In the genomic region with DNA sequence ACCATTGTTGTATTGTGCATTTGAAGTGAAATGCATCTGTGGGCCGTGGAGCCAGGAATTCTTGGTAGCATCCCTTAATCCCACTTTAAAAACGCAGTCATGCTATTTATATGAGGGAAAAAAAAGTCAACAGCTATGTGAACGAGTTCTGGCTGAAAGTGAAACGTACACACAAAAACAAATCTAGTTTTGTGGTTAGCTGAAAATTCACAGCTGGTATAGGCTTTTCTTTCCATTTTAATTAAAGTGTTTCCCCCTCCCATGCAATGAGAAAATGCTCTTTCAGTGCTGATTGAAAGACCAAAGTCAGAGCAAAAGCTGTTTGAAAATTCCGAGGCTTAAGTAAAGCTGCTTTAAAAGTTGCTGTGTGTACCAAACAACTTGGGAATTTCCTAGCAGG, we compare ENCODE assay signal across 12 cellular contexts.
DNase-seq lines count a peak whose midpoint lies in the region; ATAC-seq, FAIRE-seq and TF ChIP-seq lines count a peak whose summit lies in the region.
"Had no signal": no experiment of that assay in that cellular context is flagged by ENCODE, and none has a peak within 500 bp of the region (broad histone marks: within the 10 kb centered on the region; RNA-seq: fewer than 3 reads in every experiment).

No MANE protein-coding gene starts in this region.

- no peak overlapping the region for H3K4me3 Mint-ChIP-seq in activated T-cell treated with anti-CD3 and anti-CD28 coated beads, Interleukin-2, amount 50 U/mL, for 4 hours
- H3K4me3 Mint-ChIP-seq in stimulated activated effector memory CD8-positive, alpha-beta T cell treated with anti-CD3 and anti-CD28 coated beads, Interleukin-12 subunit alpha, Interleukin-12 subunit beta, amount 100 ng/mL, for 72 hours, result peak overlapping the region; percentile 29

- H3K36me3 Mint-ChIP-seq in activated T-cell treated with anti-CD3 and anti-CD28 coated beads, Interleukin-2, amount 50 U/mL, for 4 hours (ENCODE audit: insufficient read depth), result peaks cover 13% of the 10 kb centered on the region
- H3K36me3 Mint-ChIP-seq in stimulated activated effector memory CD8-positive, alpha-beta T cell treated with anti-CD3 and anti-CD28 coated beads, Interleukin-12 subunit alpha, Interleukin-12 subunit beta, amount 100 ng/mL, for 72 hours, result no peaks in the 10 kb centered on the region

- peak; percentile 47 to 66 for ATAC-seq in activated T-cell treated with anti-CD3 and anti-CD28 coated beads, Interleukin-2, amount 50 U/mL, for 4 hours
- ATAC-seq in HG02852 (IDR thresholded peaks at IDR 0.05; ENCODE audit: unreplicated experiment) (peak; percentile 72), pancreas (no peak)
- peak; percentile 36 for ATAC-seq in stimulated activated effector memory CD8-positive, alpha-beta T cell treated with anti-CD3 and anti-CD28 coated beads, Interleukin-12 subunit alpha, Interleukin-12 subunit beta, amount 100 ng/mL, for 72 hours
- ATAC-seq: A549 had no signal

- H3K27me3 ChIP-seq in pancreas, result no peaks in the 10 kb centered on the region

- intact Hi-C loops in pancreas (cut with DNase I), result no loop called here

- H3K9me3 Mint-ChIP-seq in activated T-cell treated with anti-CD3 and anti-CD28 coated beads, Interleukin-2, amount 50 U/mL, for 4 hours, result no peaks in the 10 kb centered on the region
- H3K9me3 Mint-ChIP-seq in stimulated activated effector memory CD8-positive, alpha-beta T cell treated with anti-CD3 and anti-CD28 coated beads, Interleukin-12 subunit alpha, Interleukin-12 subunit beta, amount 100 ng/mL, for 72 hours, result no peaks in the 10 kb centered on the region

- no peaks in the 10 kb centered on the region for H3K9me3 ChIP-seq in pancreas
- H3K9me3 ChIP-seq: A549 had no signal

- H3K27ac ChIP-seq in pancreas, result no peak overlapping the region

- no peak for DNase-seq in activated T-cell treated with anti-CD3 and anti-CD28 coated beads, Interleukin-2, amount 50 U/mL, for 4 hours
- DNase-seq in activated T-cell treated with anti-CD3 and anti-CD28 coated beads, Interleukin-2, amount 50 U/mL, for 1 hour, result no peak
- peak; percentile 12 for DNase-seq in RPMI8226
- DNase-seq in stimulated activated effector memory CD8-positive, alpha-beta T cell treated with anti-CD3 and anti-CD28 coated beads, Interleukin-12 subunit alpha, Interleukin-12 subunit beta, amount 100 ng/mL, for 72 hours (ENCODE audit: low spot score in 2 of 2), result peak in 1 of 2 donors; percentile 34
- no peak for DNase-seq in OCI-M2 (lab: John Stamatoyannopoulos, UW; ENCODE audit: unreplicated experiment)
- DNase-seq in pancreas, result no peak
- DNase-seq in iPS-NIHi11 (ENCODE audit: low spot score), result no peak
- DNase-seq: cortex of kidney, GDM1, NCI-H2107 had no signal

- peaks cover 31% of the 10 kb centered on the region for H3K4me1 Mint-ChIP-seq in activated T-cell treated with anti-CD3 and anti-CD28 coated beads, Interleukin-2, amount 50 U/mL, for 4 hours (ENCODE audit: low read depth)
- peaks cover 21% of the 10 kb centered on the region for H3K4me1 Mint-ChIP-seq in stimulated activated effector memory CD8-positive, alpha-beta T cell treated with anti-CD3 and anti-CD28 coated beads, Interleukin-12 subunit alpha, Interleukin-12 subunit beta, amount 100 ng/mL, for 72 hours

- FAIRE-seq in pancreas (lab: Jason Lieb, UNC), result no peak
- FAIRE-seq: A549 had no signal

- TF ChIP-seq CTCF in pancreas (IDR thresholded peaks at IDR 0.05), result no peak

- no peak overlapping the region for H3K4me3 ChIP-seq in pancreas
- H3K4me3 ChIP-seq: A549 had no signal

- 83 to 88% methylated on average over 5 of the region's 5 CpGs for WGBS in pancreas, 2 donors

- no peaks in the 10 kb centered on the region for H3K4me1 ChIP-seq in pancreas

- H3K27ac Mint-ChIP-seq in stimulated activated effector memory CD8-positive, alpha-beta T cell treated with anti-CD3 and anti-CD28 coated beads, Interleukin-12 subunit alpha, Interleukin-12 subunit beta, amount 100 ng/mL, for 72 hours, result peak overlapping the region; percentile 58

- no peaks in the 10 kb centered on the region for H3K27me3 Mint-ChIP-seq in activated T-cell treated with anti-CD3 and anti-CD28 coated beads, Interleukin-2, amount 50 U/mL, for 4 hours (ENCODE audit: low read depth)

- H3K36me3 ChIP-seq in pancreas, result peaks cover 0 to 10% (median 0%) of the 10 kb centered on the region in 3 donors

Comparison
In these comparisons a context has a peak if more than half of its experiments do, and no peak if none do; other contexts are left out.
1. ATAC-seq: peak in activated T-cell treated with anti-CD3 and anti-CD28 coated beads, Interleukin-2, amount 50 U/mL, for 4 hours (2 of 2), HG02852 (single experiment) and stimulated activated effector memory CD8-positive, alpha-beta T cell treated with anti-CD3 and anti-CD28 coated beads, Interleukin-12 subunit alpha, Interleukin-12 subunit beta, amount 100 ng/mL, for 72 hours (single experiment); none in pancreas (0 of 4).